Comparison of ENCODE assay signal across 8 cellular contexts in the genomic region with DNA sequence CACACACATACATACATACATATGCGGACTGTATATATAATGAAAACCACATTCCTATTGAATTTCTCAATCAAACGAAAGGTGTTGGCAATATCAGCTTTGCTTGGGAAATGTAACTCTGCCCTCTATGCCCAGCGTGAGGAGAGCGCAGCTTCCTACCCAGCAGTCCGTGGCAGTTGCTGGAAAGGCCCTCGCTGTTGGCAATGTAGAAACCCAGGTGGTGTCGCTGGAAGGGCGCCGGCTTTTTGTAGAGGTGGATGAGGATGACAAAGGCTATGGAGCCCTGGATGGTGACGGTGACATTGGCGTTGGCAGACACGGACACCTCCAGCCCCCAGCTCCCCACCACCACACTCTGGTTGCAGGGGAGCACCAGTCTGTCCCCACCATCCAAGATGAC.
"Had no signal": no experiment of that assay in that cellular context is flagged by ENCODE, and none has a peak within 500 bp of the region (broad histone marks: within the 10 kb centered on the region; RNA-seq: fewer than 3 reads in every experiment).

No MANE protein-coding gene starts in this region.

- H3K4me1 Mint-ChIP-seq: IgD-negative memory B cell had no signal

- H3K27ac Mint-ChIP-seq: GM23338, H9 had no signal

- H3K9me3 Mint-ChIP-seq: GM23338, H9, IgD-negative memory B cell had no signal

- H3K27ac ChIP-seq: HL-60, KMS-11 had no signal

- H3K4me3 ChIP-seq: GM23338 had no signal

- H3K4me3 Mint-ChIP-seq: GM23338, H9, IgD-negative memory B cell had no signal

- DNase-seq: H9, HCEC 1CT, KBM-7 had no signal

- ATAC-seq: GM23338, HepG2 had no signal

- H3K27me3 Mint-ChIP-seq: IgD-negative memory B cell had no signal
